ENCODE assay signal across 8 cellular contexts in the genomic region with DNA sequence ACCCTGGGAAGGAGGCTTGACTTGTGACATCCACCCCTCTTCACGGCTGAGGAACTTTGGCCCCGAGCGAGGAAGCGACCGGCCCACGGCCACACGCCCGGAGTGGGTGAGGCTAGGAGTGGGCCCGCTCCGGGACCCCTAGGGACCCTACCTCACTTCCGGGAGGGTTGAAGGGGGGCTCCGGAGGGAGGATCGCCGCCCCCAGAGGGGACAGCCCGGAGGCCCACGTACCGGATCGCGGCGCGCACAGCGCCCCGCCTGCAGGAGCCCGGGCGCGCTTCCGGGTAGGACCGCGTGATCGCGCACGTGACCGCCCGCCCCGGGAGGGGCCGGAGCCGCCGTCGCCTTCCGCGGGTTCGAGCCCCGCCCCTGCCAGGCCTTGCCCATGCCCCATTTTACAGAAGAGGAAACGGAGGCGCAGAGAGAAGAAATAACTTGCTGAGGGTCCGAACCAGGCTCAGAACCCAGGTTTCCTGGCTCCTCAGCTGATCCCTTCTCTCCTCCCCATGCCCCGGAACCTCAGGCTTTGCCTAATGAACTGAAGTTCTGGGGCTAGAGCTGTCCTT. TPM values are rescaled to one million over a fixed set of nuclear protein-coding genes. Genes with fewer than 3 reads are reported as not detected.
DNase-seq lines count a peak whose midpoint lies in the region; ATAC-seq and TF ChIP-seq lines count a peak whose summit lies in the region.

HPS1 (minus strand) TSS at position 280 of the 566 bp plus-strand sequence. CDS start 3,695 bp downstream, outside the sequence.

- no peak for TF ChIP-seq EP300 in gastroesophageal sphincter (IDR thresholded peaks at IDR 0.05)

- no peaks in the 10 kb centered on the region for H3K9me3 ChIP-seq in gastroesophageal sphincter

- DNase-seq in COR-L47 (lab: John Stamatoyannopoulos, UW) (peak; percentile 4), occipital lobe (lab: John Stamatoyannopoulos, UW) (peak; percentile 62), superior temporal gyrus (ENCODE audit: extremely low spot score) (peak; percentile 75)
- peak; percentile 52 to 76 (median 62) for DNase-seq in activated naive CD4-positive, alpha-beta T cell (lab: John Stamatoyannopoulos, UW)

- peak within 1 kb of the TSS; percentile 58 to 96 (median 90) for H3K27ac ChIP-seq in gastroesophageal sphincter

- peak within 1 kb of the TSS; percentile 60 to 74 for H3K4me3 ChIP-seq in gastroesophageal sphincter

- no peaks in the 10 kb centered on the region for H3K27me3 ChIP-seq in gastroesophageal sphincter

- peaks cover 0 to 22% (median 0%) of the 10 kb centered on the region in 3 donors for H3K4me1 ChIP-seq in gastroesophageal sphincter

- ATAC-seq in GM19452 (IDR thresholded peaks at IDR 0.05; ENCODE audit: unreplicated experiment) (peak; percentile 88), HG03571 (IDR thresholded peaks at IDR 0.05; ENCODE audit: unreplicated experiment) (peak; percentile 90), gastroesophageal sphincter (peak; percentile 94)

- 15% methylated on average over 8 of the region's 47 CpGs; no CpG with 5 or more reads in 1 of the 2 donors for WGBS in gastroesophageal sphincter (ENCODE audit: low coverage in 1 of 2), 2 donors

- H3K36me3 ChIP-seq in gastroesophageal sphincter: peaks cover 0 to 36% of the 10 kb centered on the region in 2 donors

- TF ChIP-seq CTCF in gastroesophageal sphincter (IDR thresholded peaks at IDR 0.05): peak in 3 of 4 experiments; percentile 12 to 41 (median 15)

- peak; percentile 82 for TF ChIP-seq POLR2A in Raji (IDR thresholded peaks at IDR 0.05; ENCODE audit: insufficient read depth, low read depth, low read length)
- peak; percentile 86 to 88 for TF ChIP-seq POLR2A in gastroesophageal sphincter (IDR thresholded peaks at IDR 0.05)

RNA-seq across cellular contexts. Expression of gene HPS1, which starts in this region (rescaled TPM):
- 10 to 100 TPM; 51.4 to 74.4 (median 60.8) TPM for total RNA-seq in gastroesophageal sphincter
- total RNA-seq in occipital lobe: 11.1 TPM

Comparison
In these comparisons a context has a peak if more than half of its experiments do, and no peak if none do; other contexts are left out.
1. Peak in every context shown above with its lines: DNase-seq, ATAC-seq, H3K4me3 ChIP-seq and H3K27ac ChIP-seq.
2. DNase-seq: peak in every context shown above with its lines; median percentile 75 in superior temporal gyrus; 62 in activated naive CD4-positive, alpha-beta T cell; 62 in occipital lobe; 4 in COR-L47.